9 cellular contexts compared by ENCODE assay signal in genomic region chr19:56118666-56119584, GRCh38. TPM values are rescaled to one million over a fixed set of nuclear protein-coding genes. Genes with fewer than 3 reads are reported as not detected.
A peak's percentile ranks its signal among the peaks of the same experiment; 100 is the strongest.
DNase-seq lines count a peak whose midpoint lies in the region; ATAC-seq and TF ChIP-seq lines count a peak whose summit lies in the region.
"Had no signal": no experiment of that assay in that cellular context is flagged by ENCODE, and none has a peak within 500 bp of the region (broad histone marks: within the 10 kb centered on the region; RNA-seq: fewer than 3 reads in every experiment).

No MANE protein-coding gene starts in this region.

- H3K27me3 ChIP-seq in muscle layer of duodenum (ENCODE audit: low read depth, low read length): no peaks in the 10 kb centered on the region

- ATAC-seq in HG02588 (IDR thresholded peaks at IDR 0.05; ENCODE audit: unreplicated experiment): no peak

- no peaks in the 10 kb centered on the region for H3K9me3 ChIP-seq in muscle layer of duodenum (ENCODE audit: control insufficient read depth in 1 of 2, low read length in 2 of 2)

- H3K4me3 ChIP-seq in AG10803 (ENCODE audit: low read length) (peak overlapping the region; percentile 69), muscle layer of duodenum (ENCODE audit: low read depth in 1 of 2, low read length in 2 of 2) (peak overlapping the region; percentile 77 to 84)
- peak overlapping the region; percentile 78; the same call in 1 of the 2 replicates for H3K4me3 ChIP-seq in Jurkat, Clone E6-1 (ENCODE audit: low read length)

- BruUV-seq in MCF 10A (replicated peaks; lab: Mats Ljungman, UMichigan): TSS peak; percentile 26

- H3K27ac Mint-ChIP-seq in MCF 10A (ENCODE audit: low read depth, unreplicated experiment): peak overlapping the region; percentile 94

- no peaks in the 10 kb centered on the region for H3K36me3 ChIP-seq in muscle layer of duodenum (ENCODE audit: control insufficient read depth in 1 of 2, insufficient read depth in 2 of 2, low read length in 2 of 2)

- intact Hi-C loops in MCF 10A (cut with micrococcal nuclease): no loop called here

- TF ChIP-seq CTCF in AG10803 (conservative IDR thresholded peaks at IDR 0.05; ENCODE audit: low read length) (no peak), MCF 10A (IDR thresholded peaks at IDR 0.05; ENCODE audit: unreplicated experiment) (no peak)

- H3K27me3 Mint-ChIP-seq in MCF 10A (ENCODE audit: insufficient read depth, unreplicated experiment): no peaks in the 10 kb centered on the region

- H3K4me3 Mint-ChIP-seq in MCF 10A (ENCODE audit: unreplicated experiment): peak overlapping the region; percentile 83

- CTCF ChIA-PET in MCF 10A (lab: Yijun Ruan, JAX): no interaction called here

- no peak for DNase-seq in AG10803 (ENCODE audit: low read depth)
- no peak for DNase-seq in Jurkat, Clone E6-1 (ENCODE audit: low read depth, low spot score)
- DNase-seq in MCF 10A (ENCODE audit: unreplicated experiment): no peak
- DNase-seq in SW 1271 (lab: John Stamatoyannopoulos, UW): no peak
- DNase-seq in effector CD4-positive, alpha-beta T cell: no peak
- DNase-seq in activated CD8-positive, alpha-beta memory T cell treated with anti-CD3 and anti-CD28 coated beads for 24 hours: no peak

- H3K9me3 Mint-ChIP-seq in MCF 10A (ENCODE audit: unreplicated experiment): no peaks in the 10 kb centered on the region

- H3K27ac ChIP-seq in muscle layer of duodenum (ENCODE audit: low read length): peak overlapping the region; percentile 96

- H3K4me1 ChIP-seq in muscle layer of duodenum (ENCODE audit: control insufficient read depth in 1 of 2, insufficient read depth in 2 of 2, low read length in 2 of 2): peaks cover 14 to 57% of the 10 kb centered on the region in 2 donors

- POLR2A ChIA-PET in MCF 10A (lab: Yijun Ruan, JAX): interaction anchor here (4.0 kb wide), 1 partner anchor 28 kb away, joined by 17 read pairs; no protein-coding TSS in a partner anchor

- peaks cover 26% of the 10 kb centered on the region for H3K4me1 Mint-ChIP-seq in MCF 10A (ENCODE audit: insufficient read depth, unreplicated experiment)

- H3K36me3 Mint-ChIP-seq in MCF 10A (ENCODE audit: insufficient read depth, unreplicated experiment): peaks cover 23% of the 10 kb centered on the region

RNA-seq across cellular contexts. Expression of gene ZNF787, which starts 2.2 kb away (rescaled TPM):
- polyA plus RNA-seq in Jurkat, Clone E6-1 (2012; ENCODE audit: insufficient read depth, insufficient read length): 17.8 TPM
- 58.2 and 68.6 TPM in 2 replicates for total RNA-seq in MCF 10A (2022)

RNA-seq across cellular contexts. Expression of gene ZNF444, which starts 22.2 kb away (rescaled TPM):
- polyA plus RNA-seq in Jurkat, Clone E6-1 (2012; ENCODE audit: insufficient read depth, insufficient read length): 44.7 TPM
- total RNA-seq in MCF 10A (2022): 26.6 and 28.1 TPM in 2 replicates

RNA-seq across cellular contexts. Expression of gene GALP, which starts 56.9 kb away (rescaled TPM):
- polyA plus RNA-seq in Jurkat, Clone E6-1 (2012; ENCODE audit: insufficient read depth, insufficient read length): not detected
- total RNA-seq in MCF 10A (2022): not detected in 2 replicates
- total RNA-seq: LHCN-M2 had no signal
